ENCODE assay signal across 17 cellular contexts in the genomic region with DNA sequence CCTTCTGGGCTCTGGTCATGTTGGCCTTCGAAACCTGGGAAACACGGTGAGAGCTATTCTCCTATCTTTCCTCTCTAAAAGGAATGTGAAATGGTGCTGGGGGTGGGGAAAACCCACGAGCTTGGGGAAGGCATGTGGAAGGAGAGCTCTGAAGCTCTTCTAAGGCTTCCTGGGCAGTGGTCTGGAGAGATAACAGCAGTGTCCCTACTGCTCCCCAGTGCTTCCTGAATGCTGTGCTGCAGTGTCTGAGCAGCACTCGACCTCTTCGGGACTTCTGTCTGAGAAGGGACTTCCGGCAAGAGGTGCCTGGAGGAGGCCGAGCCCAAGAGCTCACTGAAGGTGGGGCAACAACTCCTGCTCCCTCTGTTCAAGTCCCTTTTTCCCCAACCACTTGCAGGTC. TPM values are rescaled to one million over a fixed set of nuclear protein-coding genes. Genes with fewer than 3 reads are reported as not detected.
A peak's percentile ranks its signal among the peaks of the same experiment; 100 is the strongest.
DNase-seq lines count a peak whose midpoint lies in the region; ATAC-seq and TF ChIP-seq lines count a peak whose summit lies in the region.
"Had no signal": no experiment of that assay in that cellular context is flagged by ENCODE, and none has a peak within 500 bp of the region (broad histone marks: within the 10 kb centered on the region; RNA-seq: fewer than 3 reads in every experiment).

No MANE protein-coding gene starts in this region.

- peaks cover 22 to 81% (median 50%) of the 10 kb centered on the region in 4 donors for H3K4me1 Mint-ChIP-seq in CD4-positive, CD25-positive, alpha-beta regulatory T cell
- H3K4me1 Mint-ChIP-seq in activated naive CD8-positive, alpha-beta T cell treated with anti-CD3 and anti-CD28 coated beads for 36 hours: peaks cover 42% of the 10 kb centered on the region
- peaks cover 61% of the 10 kb centered on the region for H3K4me1 Mint-ChIP-seq in nephron

- H4K20me1 ChIP-seq in DND-41 (ENCODE audit: insufficient read depth, low read length): no peaks in the 10 kb centered on the region

- peaks cover 25% of the 10 kb centered on the region for H3K79me2 ChIP-seq in DND-41 (ENCODE audit: insufficient read depth, low read length)

- TF ChIP-seq CTCF in DND-41 (IDR thresholded peaks at IDR 0.05; ENCODE audit: borderline replicate concordance, extremely low read depth, low read length, poor library complexity, severe bottlenecking): no peak
- TF ChIP-seq CTCF in nephron (IDR thresholded peaks at IDR 0.05; ENCODE audit: unreplicated experiment in 3 of 3): no peak

- no peaks in the 10 kb centered on the region for H3K27me3 Mint-ChIP-seq in CD4-positive, CD25-positive, alpha-beta regulatory T cell
- H3K27me3 Mint-ChIP-seq in activated naive CD8-positive, alpha-beta T cell treated with anti-CD3 and anti-CD28 coated beads for 36 hours: no peaks in the 10 kb centered on the region
- H3K27me3 Mint-ChIP-seq in nephron (ENCODE audit: low read depth): no peaks in the 10 kb centered on the region
- H3K27me3 Mint-ChIP-seq: activated naive CD8-positive, alpha-beta T cell treated with anti-CD3 and anti-CD28 coated beads, Interleukin-2, amount 10 ng/mL, durations not matched to agents 7 days and 5 days had no signal

- H3K4me1 ChIP-seq in CD4-positive, CD25-positive, alpha-beta regulatory T cell (ENCODE audit: control insufficient read depth, insufficient read depth, low read length, poor library complexity, severe bottlenecking): peaks cover 49% of the 10 kb centered on the region
- peaks cover 74% of the 10 kb centered on the region for H3K4me1 ChIP-seq in DND-41 (ENCODE audit: insufficient read depth, low read length)

- DNase-seq in CD4-positive, CD25-positive, alpha-beta regulatory T cell: no peak
- DNase-seq in DND-41: no peak
- DNase-seq in activated naive CD8-positive, alpha-beta T cell treated with anti-CD3 and anti-CD28 coated beads for 36 hours: no peak
- no peak for DNase-seq in NCI-H146 treated with DMSO at 0.1 percent for 48 hours (lab: John Stamatoyannopoulos, UW; ENCODE audit: unreplicated experiment)
- no peak for DNase-seq in NAMALWA (ENCODE audit: low spot score)
- no peak for DNase-seq in NOMO-1 (lab: John Stamatoyannopoulos, UW; ENCODE audit: unreplicated experiment in 2 of 2)
- DNase-seq: activated CD4-positive, alpha-beta T cell treated with anti-CD3 and anti-CD28 coated beads for 48 hours; activated naive CD8-positive, alpha-beta T cell treated with anti-CD3 and anti-CD28 coated beads, Interleukin-2, amount 10 ng/mL, durations not matched to agents 7 days and 5 days; AML-193; effector CD4-positive, alpha-beta T cell; GF-D8; heart left ventricle; NCI-H187 treated with DMSO at 0.1 percent for 48 hours; NCI-H446 treated with DMSO at 0.1 percent for 48 hours; stimulated activated CD4-positive, alpha-beta T cell treated with anti-CD3 and anti-CD28 coated beads, Interleukin-1b, Interleukin-23, amount 100 ng/mL, for 48 hours; testis had no signal

- no peaks in the 10 kb centered on the region for H3K9me3 Mint-ChIP-seq in CD4-positive, CD25-positive, alpha-beta regulatory T cell
- no peaks in the 10 kb centered on the region for H3K9me3 Mint-ChIP-seq in activated naive CD8-positive, alpha-beta T cell treated with anti-CD3 and anti-CD28 coated beads for 36 hours
- no peaks in the 10 kb centered on the region for H3K9me3 Mint-ChIP-seq in nephron
- H3K9me3 Mint-ChIP-seq: activated naive CD8-positive, alpha-beta T cell treated with anti-CD3 and anti-CD28 coated beads, Interleukin-2, amount 10 ng/mL, durations not matched to agents 7 days and 5 days had no signal

- no peak overlapping the region for H3K27ac ChIP-seq in CD4-positive, CD25-positive, alpha-beta regulatory T cell (ENCODE audit: insufficient read depth, low read length, poor library complexity, severe bottlenecking)
- no peak overlapping the region for H3K27ac ChIP-seq in DND-41 (ENCODE audit: low read length)
- H3K27ac ChIP-seq: heart left ventricle, testis had no signal

- H3K4me2 ChIP-seq in DND-41 (ENCODE audit: insufficient read depth, low read length): peak overlapping the region; percentile 88; the same call in 1 of the 2 replicates

- peak overlapping the region in 1 of 3 donors; percentile 46 for H3K27ac Mint-ChIP-seq in CD4-positive, CD25-positive, alpha-beta regulatory T cell
- peak overlapping the region; percentile 13 for H3K27ac Mint-ChIP-seq in activated naive CD8-positive, alpha-beta T cell treated with anti-CD3 and anti-CD28 coated beads for 36 hours
- H3K27ac Mint-ChIP-seq in nephron: peak overlapping the region in 1 of 3 experiments; percentile 31

- H3K4me3 Mint-ChIP-seq in CD4-positive, CD25-positive, alpha-beta regulatory T cell: peak overlapping the region in 3 of 4 donors; percentile 38 to 91 (median 39)
- H3K4me3 Mint-ChIP-seq in activated naive CD8-positive, alpha-beta T cell treated with anti-CD3 and anti-CD28 coated beads for 36 hours: no peak overlapping the region
- peak overlapping the region; percentile 29 to 92 (median 73) for H3K4me3 Mint-ChIP-seq in nephron
- H3K4me3 Mint-ChIP-seq: activated naive CD8-positive, alpha-beta T cell treated with anti-CD3 and anti-CD28 coated beads, Interleukin-2, amount 10 ng/mL, durations not matched to agents 7 days and 5 days had no signal

- no peaks in the 10 kb centered on the region for H3K27me3 ChIP-seq in CD4-positive, CD25-positive, alpha-beta regulatory T cell (ENCODE audit: control insufficient read depth, insufficient read depth, low read length)
- H3K27me3 ChIP-seq in DND-41 (ENCODE audit: insufficient read depth, low read length, poor library complexity): no peaks in the 10 kb centered on the region
- H3K27me3 ChIP-seq: heart left ventricle, testis had no signal

- peaks cover 44% of the 10 kb centered on the region for H3K36me3 Mint-ChIP-seq in CD4-positive, CD25-positive, alpha-beta regulatory T cell
- H3K36me3 Mint-ChIP-seq in activated naive CD8-positive, alpha-beta T cell treated with anti-CD3 and anti-CD28 coated beads for 36 hours: peaks cover 18% of the 10 kb centered on the region
- H3K36me3 Mint-ChIP-seq in nephron (ENCODE audit: low read depth): peaks cover 58% of the 10 kb centered on the region

- H2AFZ ChIP-seq in DND-41 (ENCODE audit: low read depth, low read length): no peak overlapping the region

- H3K36me3 ChIP-seq in CD4-positive, CD25-positive, alpha-beta regulatory T cell (ENCODE audit: control insufficient read depth, insufficient read depth, low read length): peaks cover 32% of the 10 kb centered on the region
- H3K36me3 ChIP-seq in DND-41 (ENCODE audit: insufficient read depth, low read length): peaks cover 65% of the 10 kb centered on the region

- ATAC-seq in CD4-positive, CD25-positive, alpha-beta regulatory T cell (ENCODE audit: low read depth in 2 of 2): no peak
- no peak for ATAC-seq in DND-41 (ENCODE audit: insufficient read depth, low read depth)
- ATAC-seq: heart left ventricle had no signal

- H3K9ac ChIP-seq in DND-41 (ENCODE audit: low read depth, low read length): no peak overlapping the region

- no peak overlapping the region for H3K4me3 ChIP-seq in CD4-positive, CD25-positive, alpha-beta regulatory T cell (ENCODE audit: low read depth, low read length)
- H3K4me3 ChIP-seq in DND-41 (ENCODE audit: low read depth in 1 of 2, low read length in 2 of 2): no peak overlapping the region
- H3K4me3 ChIP-seq: heart left ventricle, testis had no signal

- no peaks in the 10 kb centered on the region for H3K9me3 ChIP-seq in CD4-positive, CD25-positive, alpha-beta regulatory T cell (ENCODE audit: control insufficient read depth in 2 of 2, low read length in 2 of 2)
- H3K9me3 ChIP-seq in DND-41 (ENCODE audit: insufficient read depth, low read length, severe bottlenecking): no peaks in the 10 kb centered on the region
- H3K9me3 ChIP-seq: heart left ventricle, testis had no signal

RNA-seq across cellular contexts. Expression of gene USP21, which starts 2.8 kb away (rescaled TPM):
- 36.9 TPM for total RNA-seq in CD4-positive, CD25-positive, alpha-beta regulatory T cell
- polyA plus RNA-seq in CD4-positive, CD25-positive, alpha-beta regulatory T cell: 10 to 100 TPM; 18.8 to 27.0 (median 22.1) TPM
- total RNA-seq in activated naive CD8-positive, alpha-beta T cell treated with anti-CD3 and anti-CD28 coated beads for 36 hours: 10 to 100 TPM; 24.2 to 25.4 TPM

RNA-seq across cellular contexts. Expression of gene PPOX, which starts 4.2 kb away (rescaled TPM):
- 45.3 TPM for total RNA-seq in CD4-positive, CD25-positive, alpha-beta regulatory T cell
- polyA plus RNA-seq in CD4-positive, CD25-positive, alpha-beta regulatory T cell: 10 to 100 TPM; 18.0 to 32.9 (median 22.3) TPM
- 10 to 100 TPM; 20.1 to 20.8 TPM for total RNA-seq in activated naive CD8-positive, alpha-beta T cell treated with anti-CD3 and anti-CD28 coated beads for 36 hours

RNA-seq across cellular contexts. Expression of gene UFC1, which starts 8.3 kb away (rescaled TPM):
- 115 TPM for total RNA-seq in CD4-positive, CD25-positive, alpha-beta regulatory T cell
- 100 to 1,000 TPM; 147 to 188 (median 171) TPM for polyA plus RNA-seq in CD4-positive, CD25-positive, alpha-beta regulatory T cell
- 10 to 100 TPM; 89.9 to 92.8 TPM for total RNA-seq in activated naive CD8-positive, alpha-beta T cell treated with anti-CD3 and anti-CD28 coated beads for 36 hours

RNA-seq across cellular contexts. Expression of gene B4GALT3, which starts 15.3 kb away (rescaled TPM):
- 68.1 TPM for total RNA-seq in CD4-positive, CD25-positive, alpha-beta regulatory T cell
- polyA plus RNA-seq in CD4-positive, CD25-positive, alpha-beta regulatory T cell: 100 to 1,000 TPM in 1 of 4 donors, 10 to 100 TPM in 3; 75.6 to 104 (median 84.9) TPM
- total RNA-seq in activated naive CD8-positive, alpha-beta T cell treated with anti-CD3 and anti-CD28 coated beads for 36 hours: 10 to 100 TPM; 49.5 to 53.9 TPM

RNA-seq across cellular contexts. Expression of gene DEDD, which starts 29.6 kb away (rescaled TPM):
- 40.9 TPM for total RNA-seq in CD4-positive, CD25-positive, alpha-beta regulatory T cell
- polyA plus RNA-seq in CD4-positive, CD25-positive, alpha-beta regulatory T cell: 10 to 100 TPM; 39.5 to 46.4 (median 41.8) TPM
- total RNA-seq in activated naive CD8-positive, alpha-beta T cell treated with anti-CD3 and anti-CD28 coated beads for 36 hours: 10 to 100 TPM; 37.4 to 38.7 TPM
